18 cellular contexts compared by ENCODE assay signal in genomic region chr7:17493451-17493850, GRCh38.
"Had no signal": no experiment of that assay in that cellular context is flagged by ENCODE, and none has a peak within 500 bp of the region (broad histone marks: within the 10 kb centered on the region; RNA-seq: fewer than 3 reads in every experiment).

No MANE protein-coding gene starts in this region.

- H3K4me3 Mint-ChIP-seq: activated naive CD4-positive, alpha-beta T cell treated with anti-CD3 and anti-CD28 coated beads for 36 hours; activated T-helper 17 cell treated with anti-CD3 and anti-CD28 coated beads, Interleukin-2, amount 50 U/mL, for 72 hours; naive thymus-derived CD4-positive, alpha-beta T cell; stimulated activated effector memory CD8-positive, alpha-beta T cell treated with anti-CD3 and anti-CD28 coated beads, Interleukin-12 subunit alpha, Interleukin-12 subunit beta, amount 100 ng/mL, for 72 hours had no signal

- H3K27ac Mint-ChIP-seq: activated naive CD4-positive, alpha-beta T cell treated with anti-CD3 and anti-CD28 coated beads for 36 hours; activated T-helper 17 cell treated with anti-CD3 and anti-CD28 coated beads, Interleukin-2, amount 50 U/mL, for 72 hours; naive thymus-derived CD4-positive, alpha-beta T cell; stimulated activated effector memory CD8-positive, alpha-beta T cell treated with anti-CD3 and anti-CD28 coated beads, Interleukin-12 subunit alpha, Interleukin-12 subunit beta, amount 100 ng/mL, for 72 hours had no signal

- DNase-seq: activated CD4-positive, CD25-positive, alpha-beta regulatory T cell treated with anti-CD3 and anti-CD28 coated beads, Interleukin-2, amount 50 U/mL, for 72 hours; activated naive CD4-positive, alpha-beta T cell treated with anti-CD3 and anti-CD28 coated beads for 36 hours; colonic mucosa; esophagus squamous epithelium; hippocampal formation; kidney; left lung; mucosa of descending colon; naive thymus-derived CD4-positive, alpha-beta T cell; pancreas; sigmoid colon; stimulated activated CD4-positive, alpha-beta T cell treated with anti-CD3 and anti-CD28 coated beads, Interleukin-12 subunit alpha, Interleukin-12 subunit beta, amount 100 ng/mL, for 4 hours; stimulated activated CD4-positive, alpha-beta T cell treated with anti-CD3 and anti-CD28 coated beads, Interleukin-2, amount 100 ng/mL, for 24 hours; T-helper 1 cell; T1000 had no signal

- H3K4me3 ChIP-seq: colonic mucosa, esophagus squamous epithelium, gastroesophageal sphincter, left lung, mucosa of descending colon, pancreas, sigmoid colon had no signal

- H3K36me3 Mint-ChIP-seq: stimulated activated effector memory CD8-positive, alpha-beta T cell treated with anti-CD3 and anti-CD28 coated beads, Interleukin-12 subunit alpha, Interleukin-12 subunit beta, amount 100 ng/mL, for 72 hours had no signal

- ATAC-seq: gastroesophageal sphincter; left lung; mucosa of descending colon; naive thymus-derived CD4-positive, alpha-beta T cell; pancreas had no signal

- H3K9me3 Mint-ChIP-seq: activated naive CD4-positive, alpha-beta T cell treated with anti-CD3 and anti-CD28 coated beads for 36 hours; activated T-helper 17 cell treated with anti-CD3 and anti-CD28 coated beads, Interleukin-2, amount 50 U/mL, for 72 hours; naive thymus-derived CD4-positive, alpha-beta T cell; stimulated activated effector memory CD8-positive, alpha-beta T cell treated with anti-CD3 and anti-CD28 coated beads, Interleukin-12 subunit alpha, Interleukin-12 subunit beta, amount 100 ng/mL, for 72 hours had no signal
